In the genomic region with DNA sequence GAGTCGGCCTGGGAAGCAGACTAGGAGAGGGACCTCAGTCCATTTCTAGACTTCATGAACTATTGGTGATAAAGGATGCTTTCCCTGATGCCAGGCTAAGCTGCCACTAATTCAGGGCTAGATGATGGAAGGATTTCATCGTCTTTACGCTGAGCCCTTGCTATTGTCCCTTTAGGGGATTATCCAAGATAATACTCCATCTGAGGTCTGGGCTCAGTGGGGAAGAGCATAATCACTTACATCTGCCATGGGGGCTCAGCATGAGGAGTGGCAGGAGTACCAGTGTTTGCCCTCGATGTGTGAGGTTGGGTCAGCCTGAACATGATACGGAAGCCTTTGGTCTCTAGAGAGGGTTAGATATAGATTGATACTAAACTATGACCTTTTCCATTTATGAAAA, we compare ENCODE assay signal across 1 cellular context.
TF ChIP-seq lines count a peak whose summit lies in the region.

No MANE protein-coding gene starts in this region.

TF ChIP-seq in WTC11, 78 proteins besides CTCF, POLR2A, EP300 and RAD21 (continued from another document):
- TF ChIP-seq, protein P1, sequence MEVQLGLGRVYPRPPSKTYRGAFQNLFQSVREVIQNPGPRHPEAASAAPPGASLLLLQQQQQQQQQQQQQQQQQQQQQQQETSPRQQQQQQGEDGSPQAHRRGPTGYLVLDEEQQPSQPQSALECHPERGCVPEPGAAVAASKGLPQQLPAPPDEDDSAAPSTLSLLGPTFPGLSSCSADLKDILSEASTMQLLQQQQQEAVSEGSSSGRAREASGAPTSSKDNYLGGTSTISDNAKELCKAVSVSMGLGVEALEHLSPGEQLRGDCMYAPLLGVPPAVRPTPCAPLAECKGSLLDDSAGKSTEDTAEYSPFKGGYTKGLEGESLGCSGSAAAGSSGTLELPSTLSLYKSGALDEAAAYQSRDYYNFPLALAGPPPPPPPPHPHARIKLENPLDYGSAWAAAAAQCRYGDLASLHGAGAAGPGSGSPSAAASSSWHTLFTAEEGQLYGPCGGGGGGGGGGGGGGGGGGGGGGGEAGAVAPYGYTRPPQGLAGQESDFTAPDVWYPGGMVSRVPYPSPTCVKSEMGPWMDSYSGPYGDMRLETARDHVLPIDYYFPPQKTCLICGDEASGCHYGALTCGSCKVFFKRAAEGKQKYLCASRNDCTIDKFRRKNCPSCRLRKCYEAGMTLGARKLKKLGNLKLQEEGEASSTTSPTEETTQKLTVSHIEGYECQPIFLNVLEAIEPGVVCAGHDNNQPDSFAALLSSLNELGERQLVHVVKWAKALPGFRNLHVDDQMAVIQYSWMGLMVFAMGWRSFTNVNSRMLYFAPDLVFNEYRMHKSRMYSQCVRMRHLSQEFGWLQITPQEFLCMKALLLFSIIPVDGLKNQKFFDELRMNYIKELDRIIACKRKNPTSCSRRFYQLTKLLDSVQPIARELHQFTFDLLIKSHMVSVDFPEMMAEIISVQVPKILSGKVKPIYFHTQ (CRISPR knock-in tag; IDR thresholded peaks at IDR 0.05) = no peak
- TF ChIP-seq ZNF232 (CRISPR knock-in tag; IDR thresholded peaks at IDR 0.05) = no peak
- no peak for TF ChIP-seq TEAD1 (CRISPR knock-in tag; IDR thresholded peaks at IDR 0.05)
- TF ChIP-seq, protein P2, sequence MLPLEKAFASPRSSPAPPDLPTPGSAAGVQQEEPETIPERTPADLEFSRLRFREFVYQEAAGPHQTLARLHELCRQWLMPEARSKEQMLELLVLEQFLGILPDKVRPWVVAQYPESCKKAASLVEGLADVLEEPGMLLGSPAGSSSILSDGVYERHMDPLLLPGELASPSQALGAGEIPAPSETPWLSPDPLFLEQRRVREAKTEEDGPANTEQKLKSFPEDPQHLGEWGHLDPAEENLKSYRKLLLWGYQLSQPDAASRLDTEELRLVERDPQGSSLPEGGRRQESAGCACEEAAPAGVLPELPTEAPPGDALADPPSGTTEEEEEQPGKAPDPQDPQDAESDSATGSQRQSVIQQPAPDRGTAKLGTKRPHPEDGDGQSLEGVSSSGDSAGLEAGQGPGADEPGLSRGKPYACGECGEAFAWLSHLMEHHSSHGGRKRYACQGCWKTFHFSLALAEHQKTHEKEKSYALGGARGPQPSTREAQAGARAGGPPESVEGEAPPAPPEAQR (CRISPR knock-in tag; IDR thresholded peaks at IDR 0.05) = no peak
- no peak for TF ChIP-seq NFE2L1 (CRISPR knock-in tag; IDR thresholded peaks at IDR 0.05)
- no peak for TF ChIP-seq ELF4 (CRISPR knock-in tag; IDR thresholded peaks at IDR 0.05; ENCODE audit: low read depth)
- no peak for TF ChIP-seq RELA (CRISPR knock-in tag; IDR thresholded peaks at IDR 0.05; ENCODE audit: borderline replicate concordance)
- no peak for TF ChIP-seq HMGA2 (CRISPR knock-in tag; IDR thresholded peaks at IDR 0.05)
- TF ChIP-seq, protein P3, sequence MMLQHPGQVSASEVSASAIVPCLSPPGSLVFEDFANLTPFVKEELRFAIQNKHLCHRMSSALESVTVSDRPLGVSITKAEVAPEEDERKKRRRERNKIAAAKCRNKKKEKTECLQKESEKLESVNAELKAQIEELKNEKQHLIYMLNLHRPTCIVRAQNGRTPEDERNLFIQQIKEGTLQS (CRISPR knock-in tag; conservative IDR thresholded peaks at IDR 0.05) = no peak
- TF ChIP-seq KAT7 (CRISPR knock-in tag; IDR thresholded peaks at IDR 0.05; ENCODE audit: borderline replicate concordance) = no peak
- TF ChIP-seq, protein P4, sequence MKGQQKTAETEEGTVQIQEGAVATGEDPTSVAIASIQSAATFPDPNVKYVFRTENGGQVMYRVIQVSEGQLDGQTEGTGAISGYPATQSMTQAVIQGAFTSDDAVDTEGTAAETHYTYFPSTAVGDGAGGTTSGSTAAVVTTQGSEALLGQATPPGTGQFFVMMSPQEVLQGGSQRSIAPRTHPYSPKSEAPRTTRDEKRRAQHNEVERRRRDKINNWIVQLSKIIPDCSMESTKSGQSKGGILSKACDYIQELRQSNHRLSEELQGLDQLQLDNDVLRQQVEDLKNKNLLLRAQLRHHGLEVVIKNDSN (CRISPR knock-in tag; IDR thresholded peaks at IDR 0.05) = no peak
- TF ChIP-seq, protein P5, sequence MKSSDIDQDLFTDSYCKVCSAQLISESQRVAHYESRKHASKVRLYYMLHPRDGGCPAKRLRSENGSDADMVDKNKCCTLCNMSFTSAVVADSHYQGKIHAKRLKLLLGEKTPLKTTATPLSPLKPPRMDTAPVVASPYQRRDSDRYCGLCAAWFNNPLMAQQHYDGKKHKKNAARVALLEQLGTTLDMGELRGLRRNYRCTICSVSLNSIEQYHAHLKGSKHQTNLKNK (CRISPR knock-in tag; IDR thresholded peaks at IDR 0.05) = no peak
- no peak for TF ChIP-seq FOXJ3 (CRISPR knock-in tag; IDR thresholded peaks at IDR 0.05; ENCODE audit: borderline replicate concordance)
- no peak for TF ChIP-seq EMX1 (CRISPR knock-in tag; IDR thresholded peaks at IDR 0.05)
